In genomic region chr5:97377582-97377981, GRCh38 we compare ENCODE assay signal across 23 cellular contexts.
"Had no signal": no experiment of that assay in that cellular context is flagged by ENCODE, and none has a peak within 500 bp of the region (broad histone marks: within the 10 kb centered on the region; RNA-seq: fewer than 3 reads in every experiment).

No MANE protein-coding gene starts in this region.

- ATAC-seq: naive thymus-derived CD4-positive, alpha-beta T cell; natural killer cell treated with Interleukin-12 subunit alpha and Interleukin-12 subunit beta and Interleukin-15 and Interleukin-18, amount 100 ng/mL, for 72 hours; right lobe of liver; stimulated activated naive B cell treated with anti-CD40 and anti-IgM and Interleukin-4, amounts not matched to agents 10 μg/mL and 1 μg/mL and 100 μg/mL, for 72 hours; stimulated activated naive CD8-positive, alpha-beta T cell treated with anti-CD3 and anti-CD28 coated beads, Interleukin-15, Interleukin-2, amounts not matched to agents 100 U/mL and 50 U/mL, for 24 hours; upper lobe of right lung had no signal

- FAIRE-seq: urothelium cell line had no signal

- H3K27ac ChIP-seq: hepatocyte, left ventricle myocardium inferior, ovary, right atrium auricular region, right lobe of liver, skin epidermis, stomach, testis, thyroid gland, transverse colon, upper lobe of right lung had no signal

- H3K4me1 ChIP-seq: left ventricle myocardium inferior, right atrium auricular region, right lobe of liver, stomach, testis, thyroid gland, transverse colon, upper lobe of right lung had no signal

- H3K79me2 ChIP-seq: hepatocyte had no signal

- H3K4me2 ChIP-seq: hepatocyte had no signal

- H3K36me3 ChIP-seq: left ventricle myocardium inferior, ovary, right atrium auricular region, right lobe of liver, stomach, thyroid gland, transverse colon, upper lobe of right lung had no signal

- H3K4me3 ChIP-seq: hepatocyte, left ventricle myocardium inferior, lung, ovary, right atrium auricular region, right lobe of liver, skin epidermis, stomach, testis, thyroid gland, transverse colon, upper lobe of right lung had no signal

- H3K9me3 ChIP-seq: ovary, right atrium auricular region, right lobe of liver, testis, thyroid gland, transverse colon, upper lobe of right lung had no signal

- H2AFZ ChIP-seq: hepatocyte had no signal

- DNase-seq: islet precursor cell; left ventricle myocardium inferior; mesendoderm; naive thymus-derived CD4-positive, alpha-beta T cell; ovary; right lobe of liver; stimulated activated CD4-positive, alpha-beta T cell treated with anti-CD3 and anti-CD28 coated beads, Interleukin-12 subunit alpha, Interleukin-12 subunit beta, amount 100 ng/mL, for 4 hours; stimulated activated CD4-positive, alpha-beta T cell treated with anti-CD3 and anti-CD28 coated beads, Interleukin-15, amount 100 ng/mL, for 24 hours; stimulated activated CD4-positive, alpha-beta T cell treated with anti-CD3 and anti-CD28 coated beads, Interleukin-2, amount 100 ng/mL, for 24 hours; stimulated activated CD4-positive, alpha-beta T cell treated with anti-CD3 and anti-CD28 coated beads, Interleukin-4, amount 100 ng/mL, for 1 hour; stimulated activated naive B cell treated with anti-CD40 and anti-IgM and Interleukin-4, amounts not matched to agents 10 μg/mL and 1 μg/mL and 100 μg/mL, for 72 hours; stimulated activated naive CD8-positive, alpha-beta T cell treated with anti-CD3 and anti-CD28 coated beads, Interleukin-15, Interleukin-2, amounts not matched to agents 100 U/mL and 50 U/mL, for 24 hours; stomach; testis; thyroid gland; transverse colon; upper lobe of right lung had no signal

- H3K27me3 ChIP-seq: hepatocyte, ovary, right atrium auricular region, right lobe of liver, stomach, testis, thyroid gland, transverse colon, upper lobe of right lung had no signal
